In the genomic region with DNA sequence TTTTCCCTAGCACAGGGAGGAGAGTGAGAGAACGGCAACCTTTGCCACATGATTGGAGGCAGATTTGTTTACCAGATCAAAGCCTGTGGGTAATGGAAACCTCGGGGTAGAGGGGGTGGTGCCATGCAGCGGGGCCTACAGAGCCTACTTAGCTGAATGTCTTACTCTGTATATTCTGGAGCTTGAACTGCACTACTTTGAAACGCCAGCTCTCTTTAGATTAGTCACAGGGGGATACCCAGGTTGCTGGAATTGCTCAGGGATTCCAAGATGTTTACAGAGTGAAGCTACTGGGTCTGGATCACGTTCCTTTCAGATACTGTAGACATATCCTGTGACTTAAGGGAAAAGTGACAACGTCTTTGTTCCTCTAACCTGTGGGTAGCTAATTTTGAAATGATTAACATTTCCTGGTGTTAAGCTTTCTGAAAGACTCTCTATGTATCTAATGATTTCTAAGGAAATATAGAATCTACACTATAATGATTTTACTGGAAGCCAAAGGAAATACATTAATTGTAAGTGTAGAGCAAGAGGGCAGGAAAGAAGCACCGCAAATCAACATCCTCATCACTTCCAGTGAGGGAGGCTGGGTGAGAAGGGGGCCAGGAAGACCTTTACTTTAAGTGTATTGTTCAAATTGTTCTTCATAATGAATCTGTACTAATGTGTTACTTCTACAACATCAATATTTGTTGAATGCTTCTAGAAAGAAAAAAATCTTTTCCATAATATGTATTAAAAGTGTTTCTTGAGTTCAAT, we compare ENCODE assay signal across 8 cellular contexts.
A peak's percentile ranks its signal among the peaks of the same experiment; 100 is the strongest.
DNase-seq lines count a peak whose midpoint lies in the region; ATAC-seq and TF ChIP-seq lines count a peak whose summit lies in the region.

No MANE protein-coding gene starts in this region.

- POLR2A ChIA-PET in activated CD8-positive, alpha-beta T cell treated with anti-CD3 and anti-CD28 coated beads for 36 hours (lab: Charles Lee), result interaction anchor here (0.7 to 1.1 kb wide), 2 partner anchors 39 to 161 kb away, joined by 3 read pairs; no protein-coding TSS in a partner anchor

- H3K4me3 Mint-ChIP-seq in activated CD8-positive, alpha-beta T cell treated with anti-CD3 and anti-CD28 coated beads for 36 hours, result peak overlapping the region; percentile 28

- H3K4me3 ChIP-seq in fibroblast of pulmonary artery (replicated peaks; ENCODE audit: low read depth, low read length), result no peak overlapping the region

- H3K27me3 Mint-ChIP-seq in activated CD8-positive, alpha-beta T cell treated with anti-CD3 and anti-CD28 coated beads for 36 hours, result no peaks in the 10 kb centered on the region

- intact Hi-C loops in activated CD8-positive, alpha-beta T cell treated with anti-CD3 and anti-CD28 coated beads for 36 hours (cut with micrococcal nuclease), result no loop called here

- peak; percentile 39 for DNase-seq in H4 (ENCODE audit: low spot score)
- DNase-seq in activated CD8-positive, alpha-beta T cell treated with anti-CD3 and anti-CD28 coated beads for 36 hours, result peak; percentile 76
- peak; percentile 40 for DNase-seq in fibroblast of pulmonary artery (ENCODE audit: low read depth)
- DNase-seq in stimulated activated CD4-positive, alpha-beta T cell treated with anti-CD3 and anti-CD28 coated beads, Interleukin-4, amount 100 ng/mL, for 24 hours, result peak; percentile 49
- DNase-seq in mucosa of gallbladder (ENCODE audit: low spot score), result no peak

- H3K9me3 Mint-ChIP-seq in activated CD8-positive, alpha-beta T cell treated with anti-CD3 and anti-CD28 coated beads for 36 hours, result no peaks in the 10 kb centered on the region

- peak; percentile 89 for ATAC-seq in activated CD8-positive, alpha-beta T cell treated with anti-CD3 and anti-CD28 coated beads for 36 hours
- ATAC-seq in HG03354 (IDR thresholded peaks at IDR 0.05; ENCODE audit: poor library complexity, severe bottlenecking, unreplicated experiment) (no peak), HG03159 (IDR thresholded peaks at IDR 0.05; ENCODE audit: unreplicated experiment) (no peak), GM18502 (IDR thresholded peaks at IDR 0.05; ENCODE audit: poor library complexity, unreplicated experiment) (no peak)

- no peak for TF ChIP-seq CTCF in activated CD8-positive, alpha-beta T cell treated with anti-CD3 and anti-CD28 coated beads for 36 hours (IDR thresholded peaks at IDR 0.05)
- TF ChIP-seq CTCF in fibroblast of pulmonary artery (IDR thresholded peaks at IDR 0.05; ENCODE audit: low read length, missing control alignments), result no peak

- H3K27ac Mint-ChIP-seq in activated CD8-positive, alpha-beta T cell treated with anti-CD3 and anti-CD28 coated beads for 36 hours, result peak overlapping the region; percentile 89

- H3K36me3 Mint-ChIP-seq in activated CD8-positive, alpha-beta T cell treated with anti-CD3 and anti-CD28 coated beads for 36 hours (ENCODE audit: low read depth), result no peaks in the 10 kb centered on the region

- CTCF ChIA-PET in activated CD8-positive, alpha-beta T cell treated with anti-CD3 and anti-CD28 coated beads for 36 hours (lab: Charles Lee), result interaction anchor here (0.7 kb wide), 1 partner anchor 12 kb away, joined by 3 read pairs; no protein-coding TSS in a partner anchor

- H3K4me1 Mint-ChIP-seq in activated CD8-positive, alpha-beta T cell treated with anti-CD3 and anti-CD28 coated beads for 36 hours (ENCODE audit: low read depth), result peaks cover 30% of the 10 kb centered on the region
